8 cellular contexts compared by ENCODE assay signal in genomic region chr1:17502326-17502778, GRCh38. TPM values are rescaled to one million over a fixed set of nuclear protein-coding genes. Genes with fewer than 3 reads are reported as not detected.
DNase-seq lines count a peak whose midpoint lies in the region; ATAC-seq lines count a peak whose summit lies in the region.

No MANE protein-coding gene starts in this region.

- no peaks in the 10 kb centered on the region for H3K36me3 ChIP-seq in mesendoderm (ENCODE audit: control insufficient read depth, insufficient read depth, low read length)

- H4K8ac ChIP-seq in mesendoderm (ENCODE audit: low read depth, low read length) = no peak overlapping the region

- CTCF ChIA-PET in activated CD4-positive, alpha-beta T cell treated with anti-CD3 and anti-CD28 coated beads, Interleukin-2, amount 10 ng/mL, durations not matched to agents 7 days and 5 days (lab: Charles Lee) = interaction anchor here (0.7 to 1.5 kb wide), 3 partner anchors 9 to 899 kb away, joined by 3 to 5 read pairs (median 4); no protein-coding TSS in a partner anchor

- no peak overlapping the region for H2BK5ac ChIP-seq in mesendoderm (ENCODE audit: low read length)

- no peak overlapping the region for H2BK120ac ChIP-seq in mesendoderm (ENCODE audit: low read depth, low read length)

- no peak overlapping the region for H3K27ac Mint-ChIP-seq in activated CD4-positive, alpha-beta T cell treated with anti-CD3 and anti-CD28 coated beads, Interleukin-2, amount 10 ng/mL, durations not matched to agents 7 days and 5 days

- H3K79me1 ChIP-seq in mesendoderm (ENCODE audit: low read length) = no peaks in the 10 kb centered on the region

- ATAC-seq in GM21825 (IDR thresholded peaks at IDR 0.05; ENCODE audit: unreplicated experiment) (peak; percentile 55), GM18909 (IDR thresholded peaks at IDR 0.05; ENCODE audit: poor library complexity, unreplicated experiment) (no peak)

- POLR2A ChIA-PET in activated CD4-positive, alpha-beta T cell treated with anti-CD3 and anti-CD28 coated beads, Interleukin-2, amount 10 ng/mL, durations not matched to agents 7 days and 5 days (lab: Charles Lee) = no interaction called here

- H3K79me2 ChIP-seq in mesendoderm (ENCODE audit: control insufficient read depth, insufficient read depth, low read length) = no peaks in the 10 kb centered on the region

- H3K18ac ChIP-seq in mesendoderm (ENCODE audit: low read length) = no peak overlapping the region

- H3K9me3 Mint-ChIP-seq in activated CD4-positive, alpha-beta T cell treated with anti-CD3 and anti-CD28 coated beads, Interleukin-2, amount 10 ng/mL, durations not matched to agents 7 days and 5 days = no peaks in the 10 kb centered on the region

- H3K23ac ChIP-seq in mesendoderm (ENCODE audit: low read length) = no peak overlapping the region

- H3K4me3 Mint-ChIP-seq in activated CD4-positive, alpha-beta T cell treated with anti-CD3 and anti-CD28 coated beads, Interleukin-2, amount 10 ng/mL, durations not matched to agents 7 days and 5 days = no peak overlapping the region

- no peaks in the 10 kb centered on the region for H3K27me3 ChIP-seq in mesendoderm (ENCODE audit: insufficient read depth, low read length, poor library complexity)

- no peak overlapping the region for H3K9ac ChIP-seq in mesendoderm (ENCODE audit: low read length)

- H3K27ac ChIP-seq in mesendoderm (ENCODE audit: low read depth, low read length) = no peak overlapping the region

- peaks cover 7% of the 10 kb centered on the region for H3K27me3 Mint-ChIP-seq in activated CD4-positive, alpha-beta T cell treated with anti-CD3 and anti-CD28 coated beads, Interleukin-2, amount 10 ng/mL, durations not matched to agents 7 days and 5 days

- no peak overlapping the region for H4K5ac ChIP-seq in mesendoderm (ENCODE audit: low read length)

- no peaks in the 10 kb centered on the region for H3K4me1 Mint-ChIP-seq in activated CD4-positive, alpha-beta T cell treated with anti-CD3 and anti-CD28 coated beads, Interleukin-2, amount 10 ng/mL, durations not matched to agents 7 days and 5 days

- no peak overlapping the region for H3K4ac ChIP-seq in mesendoderm (ENCODE audit: low read depth, low read length)

- no peaks in the 10 kb centered on the region for H3K36me3 Mint-ChIP-seq in activated CD4-positive, alpha-beta T cell treated with anti-CD3 and anti-CD28 coated beads, Interleukin-2, amount 10 ng/mL, durations not matched to agents 7 days and 5 days (ENCODE audit: low read depth)

- H3K4me1 ChIP-seq in mesendoderm (ENCODE audit: control insufficient read depth, low read depth, low read length) = no peaks in the 10 kb centered on the region

- no peak overlapping the region for H3K56ac ChIP-seq in mesendoderm (ENCODE audit: low read length)

- no peak overlapping the region for H3K4me3 ChIP-seq in mesendoderm (ENCODE audit: low read length)

- DNase-seq in Ammon's horn (ENCODE audit: low spot score) = peak; percentile 90
- DNase-seq in NCI-H226 = peak; percentile 47
- peak; percentile 67 for DNase-seq in activated CD4-positive, alpha-beta T cell treated with anti-CD3 and anti-CD28 coated beads, Interleukin-2, amount 10 ng/mL, durations not matched to agents 7 days and 5 days
- peak; percentile 89 for DNase-seq in epidermal melanocyte (ENCODE audit: insufficient read length, low spot score)
- DNase-seq in mesendoderm = peak; percentile 87
- peak; percentile 43 to 54 for DNase-seq in stimulated activated CD8-positive, alpha-beta memory T cell treated with anti-CD3 and anti-CD28 coated beads, Interleukin-2, amount 100 ng/mL, for 48 hours (ENCODE audit: low read depth in 2 of 2)

- no CpG with 5 or more reads among the region's 12 CpGs for WGBS in mesendoderm (ENCODE audit: extremely low coverage, insufficient coverage, low lambda C conversion rate)

- no peak overlapping the region for H2BK15ac ChIP-seq in mesendoderm (replicated peaks; ENCODE audit: low read depth)

- no peak overlapping the region for H3K4me2 ChIP-seq in mesendoderm (ENCODE audit: low read length)

- H2AK5ac ChIP-seq in mesendoderm (ENCODE audit: low read length) = no peak overlapping the region

RNA-seq across cellular contexts. Expression of gene ARHGEF10L, which starts 37.1 kb away (rescaled TPM):
- not detected for total RNA-seq in activated CD4-positive, alpha-beta T cell treated with anti-CD3 and anti-CD28 coated beads, Interleukin-2, amount 10 ng/mL, durations not matched to agents 7 days and 5 days
- polyA plus RNA-seq in mesendoderm (2013, experiment 1 of 2) = 7.9 TPM
- polyA plus RNA-seq in mesendoderm (2013, experiment 2 of 2) = 7.7 TPM
